In the genomic region with DNA sequence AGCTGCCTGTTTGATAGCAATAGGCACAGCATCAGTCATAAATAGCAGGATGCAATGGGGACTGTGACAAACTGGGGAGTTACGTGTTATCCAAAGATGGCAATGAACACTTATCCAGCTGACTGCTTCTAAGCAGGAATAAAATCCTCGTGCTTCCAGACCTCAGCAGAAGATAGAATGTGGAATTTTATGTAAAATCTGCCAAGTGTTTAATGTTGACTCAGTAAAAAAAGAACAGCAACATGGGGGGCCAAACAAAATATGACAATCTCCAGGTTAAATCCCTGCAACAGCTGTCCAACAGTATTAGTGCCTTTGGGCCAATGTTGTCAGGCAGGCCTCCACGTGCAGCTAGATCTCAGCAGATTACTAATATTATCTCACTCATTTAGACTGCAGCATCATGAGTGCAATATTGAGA, we compare ENCODE assay signal across 19 cellular contexts.
DNase-seq lines count a peak whose midpoint lies in the region; ATAC-seq and TF ChIP-seq lines count a peak whose summit lies in the region.
"Had no signal": no experiment of that assay in that cellular context is flagged by ENCODE, and none has a peak within 500 bp of the region (broad histone marks: within the 10 kb centered on the region; RNA-seq: fewer than 3 reads in every experiment).

No MANE protein-coding gene starts in this region.

- ATAC-seq in gastroesophageal sphincter = peak; percentile 42
- peak; percentile 31 for ATAC-seq in naive thymus-derived CD4-positive, alpha-beta T cell
- ATAC-seq: esophagus mucosa, GM23338 had no signal

- H3K4me1 ChIP-seq in gastroesophageal sphincter (peaks cover 4 to 58% (median 18%) of the 10 kb centered on the region in 3 donors), uterus (no peaks in the 10 kb centered on the region)
- no peaks in the 10 kb centered on the region for H3K4me1 ChIP-seq in naive thymus-derived CD4-positive, alpha-beta T cell (ENCODE audit: control insufficient read depth in 2 of 2, insufficient read depth in 2 of 2, low read length in 2 of 2)
- H3K4me1 ChIP-seq: BLaER1 treated with 17β-estradiol and CSF1 and Interleukin-3, amounts not matched to agents 10 nM and 100 nM had no signal

- no peak for TF ChIP-seq EP300 in gastroesophageal sphincter (IDR thresholded peaks at IDR 0.05)

- peak overlapping the region; percentile 55 to 93 (median 78) for H3K27ac ChIP-seq in gastroesophageal sphincter
- no peak overlapping the region for H3K27ac ChIP-seq in naive thymus-derived CD4-positive, alpha-beta T cell (ENCODE audit: low read depth, low read length)
- peak overlapping the region; percentile 37 to 67 for H3K27ac ChIP-seq in uterus
- H3K27ac ChIP-seq: BLaER1 treated with 17β-estradiol and CSF1 and Interleukin-3, amounts not matched to agents 10 nM and 100 nM had no signal

- 11 to 27% methylated on average over 3 of the region's 3 CpGs for WGBS in gastroesophageal sphincter (ENCODE audit: low coverage in 1 of 2), 2 donors

- DNase-seq in NCI-H82 (lab: John Stamatoyannopoulos, UW) (peak; percentile 77), uterus (no peak), nephron progenitor cell (no peak), HCEC 1CT (no peak)
- DNase-seq in naive thymus-derived CD4-positive, alpha-beta T cell = no peak
- DNase-seq in activated CD4-positive, alpha-beta T cell treated with anti-CD3 and anti-CD28 coated beads for 1 hour = no peak
- DNase-seq: activated T-cell treated with anti-CD3 and anti-CD28 coated beads for 4 hours, dorsolateral prefrontal cortex, KBM-7, NCI-H2081 treated with DMSO at 0.1 percent for 48 hours, NCI-H748 treated with DMSO at 0.1 percent for 48 hours had no signal

- H3K4me3 ChIP-seq in gastroesophageal sphincter = no peak overlapping the region
- no peak overlapping the region for H3K4me3 ChIP-seq in naive thymus-derived CD4-positive, alpha-beta T cell (ENCODE audit: low read length)
- no peak overlapping the region for H3K4me3 ChIP-seq in uterus
- H3K4me3 ChIP-seq: BLaER1 treated with 17β-estradiol and CSF1 and Interleukin-3, amounts not matched to agents 10 nM and 100 nM; dorsolateral prefrontal cortex; GM23338; thoracic aorta had no signal

- H3K9me3 ChIP-seq in gastroesophageal sphincter (no peaks in the 10 kb centered on the region), uterus (no peaks in the 10 kb centered on the region)
- H3K9me3 ChIP-seq in naive thymus-derived CD4-positive, alpha-beta T cell (ENCODE audit: control insufficient read depth in 2 of 3, low read length in 3 of 3) = no peaks in the 10 kb centered on the region
- H3K9me3 ChIP-seq: BLaER1 treated with 17β-estradiol and CSF1 and Interleukin-3, amounts not matched to agents 10 nM and 100 nM; thoracic aorta had no signal

- H3K4me1 Mint-ChIP-seq in naive thymus-derived CD4-positive, alpha-beta T cell = no peaks in the 10 kb centered on the region
- H3K4me1 Mint-ChIP-seq in nephron progenitor cell = no peaks in the 10 kb centered on the region
- H3K4me1 Mint-ChIP-seq: activated naive CD4-positive, alpha-beta T cell treated with anti-CD3 and anti-CD28 coated beads, Interleukin-2, amount 50 U/mL, for 24 hours; GM23338; memory B cell had no signal

- H3K4me3 Mint-ChIP-seq in naive thymus-derived CD4-positive, alpha-beta T cell = no peak overlapping the region
- H3K4me3 Mint-ChIP-seq in nephron progenitor cell = no peak overlapping the region
- H3K4me3 Mint-ChIP-seq: activated naive CD4-positive, alpha-beta T cell treated with anti-CD3 and anti-CD28 coated beads, Interleukin-2, amount 50 U/mL, for 24 hours; brain; GM23338; memory B cell had no signal

- no peak for TF ChIP-seq POLR2A in gastroesophageal sphincter (IDR thresholded peaks at IDR 0.05)
- TF ChIP-seq POLR2A in uterus (IDR thresholded peaks at IDR 0.05) = no peak

- H3K9me3 Mint-ChIP-seq in naive thymus-derived CD4-positive, alpha-beta T cell = peaks cover 0 to 8% (median 0%) of the 10 kb centered on the region in 11 donors
- no peaks in the 10 kb centered on the region for H3K9me3 Mint-ChIP-seq in nephron progenitor cell
- H3K9me3 Mint-ChIP-seq: GM23338 had no signal

- no peaks in the 10 kb centered on the region for H3K27me3 Mint-ChIP-seq in naive thymus-derived CD4-positive, alpha-beta T cell
- H3K27me3 Mint-ChIP-seq in nephron progenitor cell (ENCODE audit: low read depth, poor library complexity) = no peaks in the 10 kb centered on the region
- H3K27me3 Mint-ChIP-seq: activated naive CD4-positive, alpha-beta T cell treated with anti-CD3 and anti-CD28 coated beads, Interleukin-2, amount 50 U/mL, for 24 hours; brain; memory B cell had no signal

- CTCF ChIA-PET in naive thymus-derived CD4-positive, alpha-beta T cell (lab: Charles Lee) = no interaction called here

- no peaks in the 10 kb centered on the region for H3K36me3 Mint-ChIP-seq in naive thymus-derived CD4-positive, alpha-beta T cell
- H3K36me3 Mint-ChIP-seq in nephron progenitor cell (ENCODE audit: low read depth) = peaks cover 56% of the 10 kb centered on the region
- H3K36me3 Mint-ChIP-seq: activated naive CD4-positive, alpha-beta T cell treated with anti-CD3 and anti-CD28 coated beads, Interleukin-2, amount 50 U/mL, for 24 hours; memory B cell had no signal

- TF ChIP-seq CTCF in gastroesophageal sphincter (IDR thresholded peaks at IDR 0.05) = no peak
- no peak for TF ChIP-seq CTCF in uterus (IDR thresholded peaks at IDR 0.05)
- no peak for TF ChIP-seq CTCF in nephron progenitor cell (IDR thresholded peaks at IDR 0.05)

- H3K27me3 ChIP-seq in gastroesophageal sphincter (no peaks in the 10 kb centered on the region), uterus (no peaks in the 10 kb centered on the region)
- no peaks in the 10 kb centered on the region for H3K27me3 ChIP-seq in naive thymus-derived CD4-positive, alpha-beta T cell (ENCODE audit: control insufficient read depth in 2 of 2, insufficient read depth in 2 of 2, low read length in 2 of 2)
- H3K27me3 ChIP-seq: BLaER1 treated with 17β-estradiol and CSF1 and Interleukin-3, amounts not matched to agents 10 nM and 100 nM; dorsolateral prefrontal cortex had no signal

- H3K27ac Mint-ChIP-seq in naive thymus-derived CD4-positive, alpha-beta T cell = no peak overlapping the region
- no peak overlapping the region for H3K27ac Mint-ChIP-seq in nephron progenitor cell
- H3K27ac Mint-ChIP-seq: activated naive CD4-positive, alpha-beta T cell treated with anti-CD3 and anti-CD28 coated beads, Interleukin-2, amount 50 U/mL, for 24 hours; GM23338; memory B cell had no signal

- H3K36me3 ChIP-seq in gastroesophageal sphincter (peaks cover 0 to 5% of the 10 kb centered on the region in 2 donors), uterus (no peaks in the 10 kb centered on the region)
- no peaks in the 10 kb centered on the region for H3K36me3 ChIP-seq in naive thymus-derived CD4-positive, alpha-beta T cell (ENCODE audit: control insufficient read depth in 2 of 3, insufficient read depth in 3 of 3, low read length in 3 of 3)
- H3K36me3 ChIP-seq: BLaER1 treated with 17β-estradiol and CSF1 and Interleukin-3, amounts not matched to agents 10 nM and 100 nM; thoracic aorta had no signal

- intact Hi-C loops in naive thymus-derived CD4-positive, alpha-beta T cell (cut with micrococcal nuclease) = no loop called here
- intact Hi-C loops in uterus (cut with DNase I; ENCODE audit: low total_unique reads) = no loop called here

- POLR2A ChIA-PET in naive thymus-derived CD4-positive, alpha-beta T cell (lab: Charles Lee) = no interaction called here
